Comparison of ENCODE assay signal across 13 cellular contexts in genomic region chr2:120564213-120565094, GRCh38.
A peak's percentile ranks its signal among the peaks of the same experiment; 100 is the strongest.
DNase-seq lines count a peak whose midpoint lies in the region; TF ChIP-seq lines count a peak whose summit lies in the region.
"Had no signal": no experiment of that assay in that cellular context is flagged by ENCODE, and none has a peak within 500 bp of the region (broad histone marks: within the 10 kb centered on the region; RNA-seq: fewer than 3 reads in every experiment).

No MANE protein-coding gene starts in this region.

- TF ChIP-seq CTCF in endodermal cell (conservative IDR thresholded peaks at IDR 0.05) = peak; percentile 40
- no peak for TF ChIP-seq CTCF in stomach (IDR thresholded peaks at IDR 0.05)

- H3K4me3 ChIP-seq in endodermal cell (ENCODE audit: low read length) = no peak overlapping the region
- no peak overlapping the region for H3K4me3 ChIP-seq in stomach
- H3K4me3 ChIP-seq: spleen, thoracic aorta had no signal

- no peak overlapping the region for H3K27ac ChIP-seq in endodermal cell (ENCODE audit: low read depth, low read length)
- peak overlapping the region in 3 of 5 donors; percentile 42 to 61 (median 46) for H3K27ac ChIP-seq in stomach
- H3K27ac ChIP-seq: epithelial cell of prostate, spleen, thoracic aorta had no signal

- no peak overlapping the region for H3K9ac ChIP-seq in endodermal cell (ENCODE audit: extremely low read depth, low read length, poor library complexity, severe bottlenecking)

- TF ChIP-seq POLR2A in stomach (IDR thresholded peaks at IDR 0.05) = no peak

- DNase-seq in NCI-H2227 (lab: John Stamatoyannopoulos, UW; ENCODE audit: unreplicated experiment) = peak; percentile 17
- no peak for DNase-seq in NCI-H2227 treated with DMSO at 0.1 percent for 48 hours (lab: John Stamatoyannopoulos, UW)
- DNase-seq in NCI-H2196 treated with DMSO at 0.1 percent for 48 hours (lab: John Stamatoyannopoulos, UW; ENCODE audit: unreplicated experiment) = peak; percentile 46
- DNase-seq in endodermal cell = peak; percentile 75
- DNase-seq in stomach = no peak
- DNase-seq in activated naive CD4-positive, alpha-beta T cell (lab: John Stamatoyannopoulos, UW) = no peak
- no peak for DNase-seq in H4 (ENCODE audit: low spot score)
- DNase-seq in hippocampal formation (lab: John Stamatoyannopoulos, UW) = no peak
- DNase-seq: activated naive CD4-positive, alpha-beta T cell treated with anti-CD3 and anti-CD28 coated beads, Interleukin-2, amount 10 ng/mL, durations not matched to agents 7 days and 5 days; NCI-H2171; spleen had no signal

- H3K4me3 Mint-ChIP-seq in endodermal cell = no peak overlapping the region
- H3K4me3 Mint-ChIP-seq: activated naive CD4-positive, alpha-beta T cell treated with anti-CD3 and anti-CD28 coated beads, Interleukin-2, amount 10 ng/mL, durations not matched to agents 7 days and 5 days had no signal

- 55 to 64% methylated on average over 7 to 23 of the region's 23 CpGs for WGBS in endodermal cell (ENCODE audit: insufficient coverage in 1 of 2, insufficient read length in 1 of 2), 2 experiments
- 49 to 65% (median 54%) methylated on average over 21 to 23 of the region's 23 CpGs for WGBS in stomach, 5 donors

- no peaks in the 10 kb centered on the region for H3K9me3 Mint-ChIP-seq in endodermal cell
- H3K9me3 Mint-ChIP-seq: activated naive CD4-positive, alpha-beta T cell treated with anti-CD3 and anti-CD28 coated beads, Interleukin-2, amount 10 ng/mL, durations not matched to agents 7 days and 5 days had no signal

- H3K4me1 ChIP-seq in endodermal cell (ENCODE audit: control insufficient read depth, insufficient read depth, low read length) = peaks cover 28% of the 10 kb centered on the region
- peaks cover 19 to 43% (median 39%) of the 10 kb centered on the region in 4 donors for H3K4me1 ChIP-seq in stomach
- H3K4me1 ChIP-seq: spleen had no signal

- no peak overlapping the region for H3K27ac Mint-ChIP-seq in endodermal cell
- H3K27ac Mint-ChIP-seq: activated naive CD4-positive, alpha-beta T cell treated with anti-CD3 and anti-CD28 coated beads, Interleukin-2, amount 10 ng/mL, durations not matched to agents 7 days and 5 days had no signal

- peaks cover 33% of the 10 kb centered on the region for H3K4me1 Mint-ChIP-seq in endodermal cell
- H3K4me1 Mint-ChIP-seq: activated naive CD4-positive, alpha-beta T cell treated with anti-CD3 and anti-CD28 coated beads, Interleukin-2, amount 10 ng/mL, durations not matched to agents 7 days and 5 days had no signal

- H3K36me3 ChIP-seq in endodermal cell (ENCODE audit: control insufficient read depth, insufficient read depth, low read length) = no peaks in the 10 kb centered on the region
- H3K36me3 ChIP-seq in stomach = no peaks in the 10 kb centered on the region
- H3K36me3 ChIP-seq: spleen, thoracic aorta had no signal

- peaks cover 32% of the 10 kb centered on the region for H3K27me3 ChIP-seq in endodermal cell (ENCODE audit: control insufficient read depth, insufficient read depth, low read length, poor library complexity, severe bottlenecking)
- no peaks in the 10 kb centered on the region for H3K27me3 ChIP-seq in stomach

- intact Hi-C loops in stomach (cut with DNase I; ENCODE audit: low total_unique reads) = no loop called here

- no peaks in the 10 kb centered on the region for H3K9me3 ChIP-seq in endodermal cell (ENCODE audit: control insufficient read depth, low read length)
- H3K9me3 ChIP-seq in stomach = no peaks in the 10 kb centered on the region
- H3K9me3 ChIP-seq: spleen, thoracic aorta had no signal

- no peak for TF ChIP-seq EP300 in stomach (IDR thresholded peaks at IDR 0.05)

- H3K27me3 Mint-ChIP-seq in endodermal cell (ENCODE audit: insufficient read depth) = peaks cover 63% of the 10 kb centered on the region

- no peaks in the 10 kb centered on the region for H3K36me3 Mint-ChIP-seq in endodermal cell (ENCODE audit: low read depth)
- H3K36me3 Mint-ChIP-seq: activated naive CD4-positive, alpha-beta T cell treated with anti-CD3 and anti-CD28 coated beads, Interleukin-2, amount 10 ng/mL, durations not matched to agents 7 days and 5 days had no signal

Comparison
In these comparisons a context has a peak if more than half of its experiments do, and no peak if none do; other contexts are left out.
1. DNase-seq: peak in NCI-H2227 (single experiment), NCI-H2196 treated with DMSO at 0.1 percent for 48 hours (single experiment) and endodermal cell (single experiment); none in NCI-H2227 treated with DMSO at 0.1 percent for 48 hours (single experiment), stomach (single experiment), activated naive CD4-positive, alpha-beta T cell (0 of 4), H4 (single experiment) and hippocampal formation (0 of 2).